ENCODE assay signal across 8 cellular contexts in genomic region chr9:20621553-20622329, GRCh38. TPM values are rescaled to one million over a fixed set of nuclear protein-coding genes. Genes with fewer than 3 reads are reported as not detected.
DNase-seq lines count a peak whose midpoint lies in the region; ATAC-seq lines count a peak whose summit lies in the region.

No MANE protein-coding gene starts in this region.

- H3K4me3 ChIP-seq in ACC112 (ENCODE audit: low read depth, low read length), result peak overlapping the region; percentile 81

- no peaks in the 10 kb centered on the region for H3K36me3 ChIP-seq in ACC112 (ENCODE audit: insufficient read depth, low read length)

- H3K27ac ChIP-seq in ACC112 (ENCODE audit: low read depth, low read length) (peak overlapping the region; percentile 55; the same call in 1 of the 2 replicates), temporal lobe (ENCODE audit: low read depth, low read length) (peak overlapping the region; percentile 84)

- no peaks in the 10 kb centered on the region for H3K27me3 ChIP-seq in ACC112 (ENCODE audit: insufficient read depth, low read length)

- peaks cover 21% of the 10 kb centered on the region for H3K79me2 ChIP-seq in ACC112 (ENCODE audit: control insufficient read depth, insufficient read depth, low read length, unreplicated experiment)

- peak; percentile 8 for ATAC-seq in GM18517 (IDR thresholded peaks at IDR 0.05; ENCODE audit: unreplicated experiment)
- peak; percentile 5 for ATAC-seq in HG03378 (IDR thresholded peaks at IDR 0.05; ENCODE audit: unreplicated experiment)

- H3K4me1 ChIP-seq in ACC112 (ENCODE audit: control insufficient read depth, insufficient read depth, low read length, unreplicated experiment), result peaks cover 32% of the 10 kb centered on the region

- peak overlapping the region; percentile 96 for H2AFZ ChIP-seq in ACC112 (ENCODE audit: low read length, unreplicated experiment)

- DNase-seq in RPMI8226 (peak; percentile 61), germinal center (ENCODE audit: low spot score) (peak; percentile 41), nucleus accumbens (lab: John Stamatoyannopoulos, UW) (peak in 53 of 56 donors; percentile 22 to 88 (median 79))
- peak; percentile 36 to 72 (median 66) for DNase-seq in activated naive CD4-positive, alpha-beta T cell (lab: John Stamatoyannopoulos, UW)

RNA-seq across cellular contexts. Expression of gene MLLT3, which starts 0.6 kb away (rescaled TPM):
- total RNA-seq in temporal lobe, result 95.4 TPM

Comparison
In these comparisons a context has a peak if more than half of its experiments do, and no peak if none do; other contexts are left out.
1. Peak in every context shown above with its lines: DNase-seq, ATAC-seq, H3K4me3 ChIP-seq and H3K27ac ChIP-seq.